Comparison of ENCODE assay signal across 13 cellular contexts in genomic region chr5:159819671-159820411, GRCh38.
DNase-seq lines count a peak whose midpoint lies in the region; ATAC-seq and TF ChIP-seq lines count a peak whose summit lies in the region.
"Had no signal": no experiment of that assay in that cellular context is flagged by ENCODE, and none has a peak within 500 bp of the region (broad histone marks: within the 10 kb centered on the region; RNA-seq: fewer than 3 reads in every experiment).

No MANE protein-coding gene starts in this region.

- H3K4me2 ChIP-seq in mammary epithelial cell (ENCODE audit: insufficient read depth, low read depth, low read length) = no peak overlapping the region

- DNase-seq in mammary epithelial cell = peak; percentile 27
- DNase-seq in left lobe of liver (ENCODE audit: low spot score) = no peak
- peak; percentile 52 for DNase-seq in stromal cell of bone marrow (ENCODE audit: low read depth)
- DNase-seq in D341Med (ENCODE audit: low spot score) = no peak
- no peak for DNase-seq in C1 segment of cervical spinal cord (lab: John Stamatoyannopoulos, UW)
- DNase-seq in DMS 273 (lab: John Stamatoyannopoulos, UW; ENCODE audit: unreplicated experiment) = no peak
- no peak for DNase-seq in NCI-H1092 treated with DMSO at 0.1 percent for 48 hours (lab: John Stamatoyannopoulos, UW)
- DNase-seq: activated CD4-positive, alpha-beta memory T cell treated with anti-CD3 and anti-CD28 coated beads for 36 hours; amniotic stem cell; KBM-7; NCI-H526 treated with DMSO at 0.1 percent for 48 hours had no signal

- H3K4me3 ChIP-seq in HEK293 (ENCODE audit: low read depth, low read length) (no peak overlapping the region), mammary epithelial cell (replicated peaks in 1 of 3; ENCODE audit: insufficient read depth in 1 of 3, low read depth in 2 of 3, low read length in 3 of 3) (no peak overlapping the region)

- no peak overlapping the region for H3K9ac ChIP-seq in mammary epithelial cell (ENCODE audit: insufficient read depth, low read length)

- no peaks in the 10 kb centered on the region for H3K9me3 ChIP-seq in HEK293 (ENCODE audit: control insufficient read depth, insufficient read depth, low read depth, low read length)
- H3K9me3 ChIP-seq in mammary epithelial cell (replicated peaks; ENCODE audit: insufficient read depth, low read length) = no peaks in the 10 kb centered on the region

- H3K36me3 ChIP-seq in HEK293 (ENCODE audit: control insufficient read depth in 2 of 2, insufficient read depth in 1 of 2, low read length in 2 of 2) (no peaks in the 10 kb centered on the region), mammary epithelial cell (ENCODE audit: insufficient read depth, low read length) (no peaks in the 10 kb centered on the region)

- H3K27ac ChIP-seq in HEK293 (ENCODE audit: extremely low read depth, low read depth, low read length) (no peak overlapping the region), mammary epithelial cell (ENCODE audit: insufficient read depth, low read depth, low read length) (no peak overlapping the region)

- CTCF ChIA-PET in HEK293 (lab: Yijun Ruan, JAX) (interaction anchor here (0.6 to 1.3 kb wide), 2 partner anchors 16 to 167 kb away, joined by 3 read pairs; no protein-coding TSS in a partner anchor), mammary epithelial cell (lab: Charles Lee; ENCODE audit: low non-redundant PET) (no interaction called here)

- no peaks in the 10 kb centered on the region for H3K27me3 ChIP-seq in mammary epithelial cell (ENCODE audit: insufficient read depth, low read length)

- intact Hi-C loops in mammary epithelial cell (cut with micrococcal nuclease) = loop anchor here (10.0 kb wide), 1 partner anchor 305 kb away; no protein-coding TSS in a partner anchor

- TF ChIP-seq CTCF in HEK293 (tag by site-specific recombination; IDR thresholded peaks at IDR 0.05) = no peak
- TF ChIP-seq CTCF in mammary epithelial cell (conservative IDR thresholded peaks at IDR 0.05 in 1 of 2, IDR thresholded peaks at IDR 0.05 in 1 of 2; ENCODE audit: extremely low read depth in 1 of 2, insufficient read depth in 1 of 2, low read depth in 1 of 2, low read length in 2 of 2) = no peak

- H4K20me1 ChIP-seq in mammary epithelial cell (ENCODE audit: insufficient read depth, low read length) = no peaks in the 10 kb centered on the region

- 86% methylated on average over 7 of the region's 8 CpGs for WGBS in mammary epithelial cell (ENCODE audit: low coverage, missing lambda C conversion rate)

- H3K79me2 ChIP-seq in mammary epithelial cell (ENCODE audit: insufficient read depth, low read length) = no peaks in the 10 kb centered on the region

- dilution Hi-C loops in mammary epithelial cell (cut with HindIII; ENCODE audit: low sequenced_read_pairs) = loop anchor here (5.0 kb wide), 1 partner anchor 33 kb away; no protein-coding TSS in a partner anchor

- no TSS peak for BruUV-seq in mammary epithelial cell (replicated peaks; lab: Mats Ljungman, UMichigan)

- POLR2A ChIA-PET in HEK293 (lab: Yijun Ruan, JAX) = no interaction called here

- ATAC-seq in left lobe of liver = peak; percentile 63
- ATAC-seq: esophagus mucosa had no signal

- H3K4me1 ChIP-seq in HEK293 (ENCODE audit: control insufficient read depth, insufficient read depth, low read length) = peaks cover 2% of the 10 kb centered on the region; the same call in 1 of the 2 replicates
- H3K4me1 ChIP-seq in mammary epithelial cell (ENCODE audit: insufficient read depth, low read length) = peaks cover 31% of the 10 kb centered on the region

- in situ Hi-C loops in mammary epithelial cell (cut with MboI; ENCODE audit: low sequenced_read_pairs in 2 of 2) = no loop called here

- no peak overlapping the region for H2AFZ ChIP-seq in mammary epithelial cell (ENCODE audit: low read depth, low read length)

TF ChIP-seq in HEK293, 187 proteins besides CTCF, POLR2A, EP300 and RAD21:
- TF ChIP-seq ZIC2 (tag by site-specific recombination; IDR thresholded peaks at IDR 0.05) (peak; percentile 26), ZBTB26 (tag by site-specific recombination; optimal IDR thresholded peaks at IDR 0.05) (no peak)

Comparison
In these comparisons a context has a peak if more than half of its experiments do, and no peak if none do; other contexts are left out.
1. DNase-seq: peak in mammary epithelial cell (single experiment) and stromal cell of bone marrow (single experiment); none in left lobe of liver (single experiment), D341Med (single experiment), C1 segment of cervical spinal cord (0 of 14), DMS 273 (single experiment) and NCI-H1092 treated with DMSO at 0.1 percent for 48 hours (single experiment).